16 cellular contexts compared by ENCODE assay signal in genomic region chr3:53256704-53257055, GRCh38. TPM values are rescaled to one million over a fixed set of nuclear protein-coding genes. Genes with fewer than 3 reads are reported as not detected.
DNase-seq lines count a peak whose midpoint lies in the region; ATAC-seq, FAIRE-seq and TF ChIP-seq lines count a peak whose summit lies in the region.
"Had no signal": no experiment of that assay in that cellular context is flagged by ENCODE, and none has a peak within 500 bp of the region (broad histone marks: within the 10 kb centered on the region; RNA-seq: fewer than 3 reads in every experiment).

No MANE protein-coding gene starts in this region.

- TF ChIP-seq POLR2A in H1 (IDR thresholded peaks at IDR 0.05; ENCODE audit: control extremely low read depth in 1 of 2, low read depth in 2 of 2, low read length in 2 of 2) (no peak), transverse colon (IDR thresholded peaks at IDR 0.05) (no peak)

- H2BK15ac ChIP-seq in H1 (ENCODE audit: low read length), result peak overlapping the region; percentile 84; the same call in 1 of the 2 replicates

- 92% methylated on average over 5 of the region's 5 CpGs; no CpG with 5 or more reads in 1 of the 2 experiments for WGBS in H1 (ENCODE audit: extremely low coverage in 1 of 2, insufficient coverage in 1 of 2, insufficient read length in 1 of 2, insufficient replicate concordance in 2 of 2, low coverage in 1 of 2, low lambda C conversion rate in 2 of 2, missing lambda C conversion rate in 1 of 2), 2 experiments
- 87 to 90% methylated on average over 3 to 5 of the region's 5 CpGs for WGBS in transverse colon (ENCODE audit: low coverage in 1 of 2), 2 donors

- H4K20me1 ChIP-seq in H1 (replicated peaks in 1 of 2; ENCODE audit: control insufficient read depth in 1 of 2, insufficient read depth in 2 of 2, low read length in 2 of 2), result peaks cover 13 to 18% of the 10 kb centered on the region in 2 experiments

- H4K91ac ChIP-seq in H1 (replicated peaks; ENCODE audit: insufficient read length, low read length), result no peak overlapping the region

- H3K56ac ChIP-seq in H1 (replicated peaks; ENCODE audit: insufficient read length, low read depth, low read length), result no peak overlapping the region

- H3K4me3 ChIP-seq in H1 (ENCODE audit: extremely low read depth in 1 of 4, insufficient read depth in 2 of 4, low read depth in 3 of 4, low read length in 4 of 4) (no peak overlapping the region), neutrophil (ENCODE audit: low read depth in 1 of 2, low read length in 1 of 2) (no peak overlapping the region), transverse colon (no peak overlapping the region)

- 0 out of 2 replicates have a peak overlapping the region, but pooled peaks have one; percentile 59 for H2AK5ac ChIP-seq in H1 (ENCODE audit: low read depth, low read length)

- H3K9ac ChIP-seq in H1 (replicated peaks in 1 of 4; ENCODE audit: extremely low read depth in 1 of 4, low read depth in 3 of 4, low read length in 3 of 4), result no peak overlapping the region

- intact Hi-C loops in activated CD4-positive, alpha-beta T cell treated with anti-CD3 and anti-CD28 coated beads for 36 hours (cut with DNase I, micrococcal nuclease), result loop anchor here (1.0 to 5.0 kb wide), 7 partner anchors 31 to 636 kb away; partner anchors contain the start of genes SELENOK (in 2 of the 2), DCP1A (in 1 of the 2), PRKCD (in 1 of the 2) and SFMBT1 (in 1 of the 2)
- intact Hi-C loops in transverse colon (cut with DNase I; ENCODE audit: low total_unique reads), result loop anchor here (10.0 kb wide), 1 partner anchor 628 kb away; the partner anchor contains the start of gene ACTR8

- CTCF ChIA-PET in activated CD4-positive, alpha-beta T cell treated with anti-CD3 and anti-CD28 coated beads for 36 hours (lab: Charles Lee), result no interaction called here
- CTCF ChIA-PET in RWPE1 (lab: Yijun Ruan, JAX), result no interaction called here
- CTCF ChIA-PET in H1 (lab: Charles Lee; ENCODE audit: partially characterized antibody), result interaction anchor here (1.1 to 3.5 kb wide), 2 partner anchors 15 to 36 kb away, joined by 6 to 13 read pairs; no protein-coding TSS in a partner anchor

- DNase-seq in activated CD4-positive, alpha-beta T cell treated with anti-CD3 and anti-CD28 coated beads for 36 hours, result no peak
- DNase-seq in activated CD4-positive, alpha-beta T cell treated with anti-CD3 and anti-CD28 coated beads, Interleukin-2, amount 50 U/mL, for 1 hour, result no peak
- DNase-seq in RWPE1 (ENCODE audit: low spot score) (no peak), H1 (ENCODE audit: low read depth in 1 of 2, low spot score in 2 of 2) (no peak), SHP77 treated with DMSO at 0.1 percent for 48 hours (lab: John Stamatoyannopoulos, UW) (no peak), transverse colon (no peak)
- DNase-seq: islet precursor cell, SK-N-SH had no signal

- H3K4me1 Mint-ChIP-seq in activated CD4-positive, alpha-beta T cell treated with anti-CD3 and anti-CD28 coated beads for 36 hours, result peaks cover 26% of the 10 kb centered on the region

- peak overlapping the region; percentile 78 for H2BK12ac ChIP-seq in H1 (ENCODE audit: low read depth, low read length)

- TF ChIP-seq CTCF in RWPE1 (conservative IDR thresholded peaks at IDR 0.05; ENCODE audit: low read depth) (no peak), H1 (IDR thresholded peaks at IDR 0.05; ENCODE audit: control extremely low read depth in 1 of 3, insufficient read depth in 1 of 3, low read depth in 1 of 3, low read length in 3 of 3) (no peak), neutrophil (IDR thresholded peaks at IDR 0.05) (no peak), transverse colon (IDR thresholded peaks at IDR 0.05) (no peak)

- H3K36me3 Mint-ChIP-seq in activated CD4-positive, alpha-beta T cell treated with anti-CD3 and anti-CD28 coated beads for 36 hours (ENCODE audit: low read depth), result peaks cover 21% of the 10 kb centered on the region

- in situ Hi-C loops in transverse colon (cut with MboI; ENCODE audit: low pct_ligation_motif_present in 1 of 4, low pct_unique_long_range_greater_than_20kb in 1 of 4, low sequenced_read_pairs in 3 of 4), result no loop called here

- H4K8ac ChIP-seq in H1 (ENCODE audit: extremely low read depth, insufficient read depth, low read length), result no peak overlapping the region

- no peak overlapping the region for H3K4ac ChIP-seq in H1 (replicated peaks; ENCODE audit: insufficient read length, low read depth, low read length)

- no peak for FAIRE-seq in H1 (lab: Jason Lieb, UNC)

- POLR2A ChIA-PET in activated CD4-positive, alpha-beta T cell treated with anti-CD3 and anti-CD28 coated beads for 36 hours (lab: Charles Lee), result no interaction called here
- POLR2A ChIA-PET in RWPE1 (lab: Yijun Ruan, JAX; ENCODE audit: low non-redundant PET) (no interaction called here), H1 (lab: Charles Lee; ENCODE audit: partially characterized antibody) (interaction anchor here (1.0 to 20.5 kb wide), 3 partner anchors 19 to 29 kb away, joined by 4 to 449 read pairs (median 36); no protein-coding TSS in a partner anchor)

- peak overlapping the region; percentile 51; the same call in 1 of the 2 replicates for H2BK20ac ChIP-seq in H1 (ENCODE audit: low read length)

- no peaks in the 10 kb centered on the region for H3K79me1 ChIP-seq in H1 (ENCODE audit: low read depth, low read length)

- ATAC-seq in activated CD4-positive, alpha-beta T cell treated with anti-CD3 and anti-CD28 coated beads for 36 hours, result no peak
- ATAC-seq in GM21423 (IDR thresholded peaks at IDR 0.05; ENCODE audit: unreplicated experiment), result no peak

- H3K27me3 Mint-ChIP-seq in activated CD4-positive, alpha-beta T cell treated with anti-CD3 and anti-CD28 coated beads for 36 hours, result no peaks in the 10 kb centered on the region

- no peaks in the 10 kb centered on the region for H3K9me3 Mint-ChIP-seq in activated CD4-positive, alpha-beta T cell treated with anti-CD3 and anti-CD28 coated beads for 36 hours (ENCODE audit: low read depth)
- H3K9me3 Mint-ChIP-seq: activated CD4-positive, alpha-beta memory T cell treated with anti-CD3 and anti-CD28 coated beads, Interleukin-2, amount 10 ng/mL, durations not matched to agents 7 days and 5 days; stimulated activated effector memory CD8-positive, alpha-beta T cell treated with anti-CD3 and anti-CD28 coated beads, Interleukin-12 subunit alpha, Interleukin-12 subunit beta, amount 100 ng/mL, for 72 hours had no signal

- no peaks in the 10 kb centered on the region for H3K27me3 ChIP-seq in H1 (replicated peaks in 1 of 4; ENCODE audit: control insufficient read depth in 3 of 4, extremely low read depth in 1 of 4, insufficient read depth in 3 of 4, low read length in 3 of 4)
- H3K27me3 ChIP-seq in neutrophil, result no peaks in the 10 kb centered on the region
- no peaks in the 10 kb centered on the region for H3K27me3 ChIP-seq in transverse colon
- H3K27me3 ChIP-seq: heart left ventricle, spleen, upper lobe of right lung had no signal

- H3K14ac ChIP-seq in H1 (ENCODE audit: insufficient read length), result no peak overlapping the region

- H3K9me3 ChIP-seq in H1 (ENCODE audit: insufficient read depth in 2 of 2, low read depth in 1 of 2, low read length in 1 of 2) (no peaks in the 10 kb centered on the region), neutrophil (no peaks in the 10 kb centered on the region), transverse colon (no peaks in the 10 kb centered on the region)
- H3K9me3 ChIP-seq: heart left ventricle, prostate gland, SK-N-SH, spleen, upper lobe of right lung had no signal

- H3K18ac ChIP-seq in H1 (ENCODE audit: extremely low read depth, low read length), result no peak overlapping the region; the same call in 1 of the 2 replicates

- peaks cover 32 to 44% of the 10 kb centered on the region in 2 experiments for H3K79me2 ChIP-seq in H1 (ENCODE audit: control insufficient read depth in 1 of 2, insufficient read depth in 2 of 2, low read length in 2 of 2)

- H3K4me1 ChIP-seq in H1 (replicated peaks in 1 of 4; ENCODE audit: control insufficient read depth in 3 of 4, insufficient read depth in 4 of 4, low read length in 3 of 4), result peaks cover 7 to 30% (median 21%) of the 10 kb centered on the region in 4 experiments
- peaks cover 36 to 56% of the 10 kb centered on the region in 2 experiments for H3K4me1 ChIP-seq in neutrophil (ENCODE audit: control insufficient read depth in 1 of 2, insufficient read depth in 1 of 2, low read depth in 1 of 2, low read length in 1 of 2)
- peaks cover 11 to 34% (median 24%) of the 10 kb centered on the region in 4 donors for H3K4me1 ChIP-seq in transverse colon
- H3K4me1 ChIP-seq: prostate gland had no signal

- no peak overlapping the region for H3K27ac Mint-ChIP-seq in activated CD4-positive, alpha-beta T cell treated with anti-CD3 and anti-CD28 coated beads for 36 hours

- H3K23ac ChIP-seq in H1 (ENCODE audit: insufficient read length), result no peak overlapping the region

- H3K27ac ChIP-seq in RWPE1 (peak overlapping the region; percentile 92), H1 (ENCODE audit: low read depth, low read length) (no peak overlapping the region), neutrophil (peak overlapping the region; percentile 97), transverse colon (peak overlapping the region in 2 of 4 donors; percentile 95 to 99)

- H2AFZ ChIP-seq in H1 (ENCODE audit: low read length), result no peak overlapping the region

- no peak overlapping the region for H4K5ac ChIP-seq in H1 (ENCODE audit: insufficient read length, low read depth, low read length)

- H3K4me2 ChIP-seq in H1 (ENCODE audit: insufficient read depth in 1 of 2, low read depth in 2 of 2, low read length in 2 of 2), result no peak overlapping the region; a peak in 1 of 4 replicates

- peaks cover 18% of the 10 kb centered on the region for H3K23me2 ChIP-seq in H1 (ENCODE audit: low read depth, low read length)

- H2BK120ac ChIP-seq in H1 (replicated peaks; ENCODE audit: low read depth, low read length), result peak overlapping the region; percentile 47

- H2BK5ac ChIP-seq in H1 (ENCODE audit: low read depth, low read length), result 0 out of 2 replicates have a peak overlapping the region, but pooled peaks have one; percentile 96

- TF ChIP-seq EP300 in H1 (IDR thresholded peaks at IDR 0.05; ENCODE audit: borderline replicate concordance in 1 of 2, low read depth in 2 of 2, low read length in 2 of 2) (no peak), transverse colon (IDR thresholded peaks at IDR 0.05; ENCODE audit: low read depth) (no peak)

- H3K36me3 ChIP-seq in H1 (ENCODE audit: control insufficient read depth in 2 of 4, insufficient read depth in 4 of 4, low read length in 3 of 4), result no peaks in the 10 kb centered on the region; a peak in 1 of 8 replicates
- H3K36me3 ChIP-seq in neutrophil, result no peaks in the 10 kb centered on the region
- no peaks in the 10 kb centered on the region for H3K36me3 ChIP-seq in transverse colon
- H3K36me3 ChIP-seq: heart left ventricle, prostate gland, spleen, upper lobe of right lung had no signal

- peak overlapping the region; percentile 87 for H3K4me3 Mint-ChIP-seq in activated CD4-positive, alpha-beta T cell treated with anti-CD3 and anti-CD28 coated beads for 36 hours

- no peak for TF ChIP-seq RAD21 in H1 (IDR thresholded peaks at IDR 0.05 in 1 of 2, conservative IDR thresholded peaks at IDR 0.05 in 1 of 2; ENCODE audit: low read depth in 2 of 2, low read length in 2 of 2)

RNA-seq across cellular contexts. Expression of gene TKT, which starts 0.9 kb away (rescaled TPM):
- 100 to 1,000 TPM; 320 to 418 TPM for total RNA-seq in activated CD4-positive, alpha-beta T cell treated with anti-CD3 and anti-CD28 coated beads for 36 hours
- total RNA-seq in H1 (2021; fragmentation: NEBNext Ultra II Directional; extraction: Animal tissue kit (Norgen Biotek cat#: 25700)), result 975 and 986 TPM in 2 replicates
- polyA plus RNA-seq in H1 (2011; rRNA removed), result 418 and 649 TPM in 2 replicates
- polyA plus RNA-seq in H1 (2011; cell fraction: cytosol; rRNA removed), result 449 TPM
- polyA plus RNA-seq in H1 (2011; cell fraction: nucleus; rRNA removed), result 987 TPM
- polyA plus RNA-seq in H1 (2012, experiment 1 of 2), result 570 to 1,148 TPM (median 1,049 TPM) in 4 replicates
- 841 TPM for polyA plus RNA-seq in H1 (2012, experiment 2 of 2)
- 760 TPM for polyA plus RNA-seq in H1 (2013, experiment 1 of 2)
- 785 TPM for polyA plus RNA-seq in H1 (2013, experiment 2 of 2)
- 353 and 390 TPM in 2 replicates for polyA minus RNA-seq in H1 (2011; rRNA and poly(A)+ RNA removed)
- 430 TPM for polyA minus RNA-seq in H1 (2011; cell fraction: cytosol; rRNA and poly(A)+ RNA removed)
- polyA minus RNA-seq in H1 (2011; cell fraction: nucleus; rRNA and poly(A)+ RNA removed), result 346 TPM
- total RNA-seq in transverse colon, result 100 to 1,000 TPM in 3 of 4 donors, 10 to 100 TPM in 1; 97.3 to 338 (median 167) TPM
